In genomic region chr12:24366514-24366913, GRCh38 we compare ENCODE assay signal across 23 cellular contexts.
DNase-seq lines count a peak whose midpoint lies in the region; ATAC-seq, FAIRE-seq and TF ChIP-seq lines count a peak whose summit lies in the region.
"Had no signal": no experiment of that assay in that cellular context is flagged by ENCODE, and none has a peak within 500 bp of the region (broad histone marks: within the 10 kb centered on the region; RNA-seq: fewer than 3 reads in every experiment).

No MANE protein-coding gene starts in this region.

- H3K27ac Mint-ChIP-seq in memory B cell = peak overlapping the region; percentile 8
- no peak overlapping the region for H3K27ac Mint-ChIP-seq in activated CD4-positive, alpha-beta T cell treated with anti-CD3 and anti-CD28 coated beads, Interleukin-2, amount 10 ng/mL, durations not matched to agents 7 days and 5 days
- H3K27ac Mint-ChIP-seq: CD14-positive monocyte; CD4-positive, alpha-beta T cell; CD8-positive, alpha-beta memory T cell; GM23338; HFFc6 had no signal

- CTCF ChIA-PET in HepG2 (lab: Yijun Ruan, JAX; ENCODE audit: low intra/inter-chr PET ratio, low total read pairs) = no interaction called here
- CTCF ChIA-PET in activated CD4-positive, alpha-beta T cell treated with anti-CD3 and anti-CD28 coated beads, Interleukin-2, amount 10 ng/mL, durations not matched to agents 7 days and 5 days (lab: Charles Lee) = no interaction called here

- H3K27ac ChIP-seq in HepG2 (ENCODE audit: extremely low read length, insufficient read depth, low read length) = no peak overlapping the region
- H3K27ac ChIP-seq: 22Rv1; BLaER1 treated with 17β-estradiol and CSF1 and Interleukin-3, amounts not matched to agents 10 nM and 100 nM had no signal

- FAIRE-seq in HepG2 (lab: Jason Lieb, UNC) = no peak
- FAIRE-seq: A204.1, D721Med, GM12878 had no signal

- DNase-seq in HepG2 (ENCODE audit: low spot score) (no peak), memory B cell (ENCODE audit: low spot score in 2 of 2) (no peak), superior temporal gyrus (ENCODE audit: extremely low spot score) (no peak), hippocampal formation (lab: John Stamatoyannopoulos, UW) (no peak)
- DNase-seq in activated CD4-positive, alpha-beta T cell treated with anti-CD3 and anti-CD28 coated beads, Interleukin-2, amount 10 ng/mL, durations not matched to agents 7 days and 5 days = no peak
- DNase-seq: BE2C; CD4-positive, alpha-beta T cell; CD8-positive, alpha-beta memory T cell; DMS 273 treated with DMSO at 0.1 percent for 48 hours; DMS79; EL; GDM1; H9; HFFc6 had no signal

- H3K9me3 Mint-ChIP-seq in memory B cell = no peaks in the 10 kb centered on the region
- H3K9me3 Mint-ChIP-seq in activated CD4-positive, alpha-beta T cell treated with anti-CD3 and anti-CD28 coated beads, Interleukin-2, amount 10 ng/mL, durations not matched to agents 7 days and 5 days = no peaks in the 10 kb centered on the region
- H3K9me3 Mint-ChIP-seq: GM23338, H9 had no signal

- no peak overlapping the region for H2AFZ ChIP-seq in Loucy (ENCODE audit: low read length)
- no peak overlapping the region for H2AFZ ChIP-seq in HepG2 (ENCODE audit: low read length)
- H2AFZ ChIP-seq: GM23338 had no signal

- intact Hi-C loops in HepG2 (cut with micrococcal nuclease; ENCODE audit: unreplicated experiment) = no loop called here

- H3F3A ChIP-seq in Loucy (ENCODE audit: low read depth) = no peaks in the 10 kb centered on the region

- no TSS peak for BruUV-seq in HepG2 (replicated peaks; lab: Mats Ljungman, UMichigan)

- POLR2A ChIA-PET in HepG2 (lab: Yijun Ruan, JAX) = no interaction called here
- POLR2A ChIA-PET in activated CD4-positive, alpha-beta T cell treated with anti-CD3 and anti-CD28 coated beads, Interleukin-2, amount 10 ng/mL, durations not matched to agents 7 days and 5 days (lab: Charles Lee) = no interaction called here

- TF ChIP-seq EP300 in HepG2 (IDR thresholded peaks at IDR 0.05; ENCODE audit: low read depth in 2 of 2, low read length in 2 of 2) = no peak
- no peak for TF ChIP-seq EP300 in HepG2 (CRISPR knock-in tag; IDR thresholded peaks at IDR 0.05; ENCODE audit: borderline replicate concordance)

- 2% methylated on average over 1 of the region's 1 CpG for WGBS in HepG2 (ENCODE audit: low lambda C conversion rate)

- H3K27me3 ChIP-seq in Loucy (ENCODE audit: insufficient read depth, low read length, poor library complexity, severe bottlenecking) (no peaks in the 10 kb centered on the region), HepG2 (ENCODE audit: control insufficient read depth in 1 of 2, insufficient read depth in 2 of 2, low read length in 2 of 2) (no peaks in the 10 kb centered on the region)
- H3K27me3 ChIP-seq: BE2C; BLaER1 treated with 17β-estradiol and CSF1 and Interleukin-3, amounts not matched to agents 10 nM and 100 nM had no signal

- 0 out of 3 replicates have a peak, but pooled peaks have one; percentile 30 for ATAC-seq in HepG2
- ATAC-seq in memory B cell (ENCODE audit: low read depth) = no peak
- ATAC-seq: GM12878, GM23338, HCT116 had no signal

- H3K4me2 ChIP-seq in Loucy (ENCODE audit: low read depth, low read length, poor library complexity, severe bottlenecking) (peak overlapping the region; percentile 28), HepG2 (ENCODE audit: low read depth, low read length) (no peak overlapping the region)
- H3K4me2 ChIP-seq: BLaER1 treated with 17β-estradiol and CSF1 and Interleukin-3, amounts not matched to agents 10 nM and 100 nM; GM23338 had no signal

- H3K36me3 Mint-ChIP-seq in memory B cell = no peaks in the 10 kb centered on the region
- no peaks in the 10 kb centered on the region for H3K36me3 Mint-ChIP-seq in activated CD4-positive, alpha-beta T cell treated with anti-CD3 and anti-CD28 coated beads, Interleukin-2, amount 10 ng/mL, durations not matched to agents 7 days and 5 days (ENCODE audit: low read depth)
- H3K36me3 Mint-ChIP-seq: CD14-positive monocyte; CD8-positive, alpha-beta memory T cell had no signal

- H3K27me3 Mint-ChIP-seq in memory B cell = no peaks in the 10 kb centered on the region
- no peaks in the 10 kb centered on the region for H3K27me3 Mint-ChIP-seq in activated CD4-positive, alpha-beta T cell treated with anti-CD3 and anti-CD28 coated beads, Interleukin-2, amount 10 ng/mL, durations not matched to agents 7 days and 5 days
- H3K27me3 Mint-ChIP-seq: CD4-positive, alpha-beta T cell; CD8-positive, alpha-beta memory T cell had no signal

- no peaks in the 10 kb centered on the region for H3K36me3 ChIP-seq in Loucy (ENCODE audit: insufficient read depth, low read length)
- H3K36me3 ChIP-seq in HepG2 (replicated peaks in 1 of 2; ENCODE audit: control insufficient read depth in 1 of 2, insufficient read depth in 2 of 2, low read length in 2 of 2) = no peaks in the 10 kb centered on the region
- H3K36me3 ChIP-seq: BE2C; BLaER1 treated with 17β-estradiol and CSF1 and Interleukin-3, amounts not matched to agents 10 nM and 100 nM had no signal

- TF ChIP-seq RAD21 in HepG2 (CRISPR knock-in tag; IDR thresholded peaks at IDR 0.05) = no peak

- peaks cover 13% of the 10 kb centered on the region for H3K4me1 Mint-ChIP-seq in memory B cell
- H3K4me1 Mint-ChIP-seq in activated CD4-positive, alpha-beta T cell treated with anti-CD3 and anti-CD28 coated beads, Interleukin-2, amount 10 ng/mL, durations not matched to agents 7 days and 5 days = no peaks in the 10 kb centered on the region
- H3K4me1 Mint-ChIP-seq: CD8-positive, alpha-beta memory T cell had no signal

- H3K4me3 Mint-ChIP-seq in memory B cell = no peak overlapping the region
- H3K4me3 Mint-ChIP-seq in activated CD4-positive, alpha-beta T cell treated with anti-CD3 and anti-CD28 coated beads, Interleukin-2, amount 10 ng/mL, durations not matched to agents 7 days and 5 days = no peak overlapping the region
- H3K4me3 Mint-ChIP-seq: CD14-positive monocyte; CD4-positive, alpha-beta T cell; CD8-positive, alpha-beta memory T cell; GM23338; H9; HFFc6 had no signal

- no peaks in the 10 kb centered on the region for H4K20me1 ChIP-seq in Loucy (ENCODE audit: insufficient read depth, low read length, poor library complexity, severe bottlenecking)
- no peaks in the 10 kb centered on the region for H4K20me1 ChIP-seq in HepG2 (ENCODE audit: insufficient read depth, low read length)
- H4K20me1 ChIP-seq: BLaER1 treated with 17β-estradiol and CSF1 and Interleukin-3, amounts not matched to agents 10 nM and 100 nM had no signal

- H3K4me1 ChIP-seq in Loucy (ENCODE audit: insufficient read depth, low read length, poor library complexity, severe bottlenecking) (peaks cover 41% of the 10 kb centered on the region), HepG2 (ENCODE audit: insufficient read depth, low read length) (peaks cover 5% of the 10 kb centered on the region)
- H3K4me1 ChIP-seq: BE2C; BLaER1 treated with 17β-estradiol and CSF1 and Interleukin-3, amounts not matched to agents 10 nM and 100 nM had no signal

- H3K4me3 ChIP-seq in Loucy (ENCODE audit: low read length, poor library complexity, severe bottlenecking) (no peak overlapping the region), HepG2 (replicated peaks in 1 of 3; ENCODE audit: insufficient read depth in 1 of 3, low read depth in 2 of 3, low read length in 3 of 3) (no peak overlapping the region)
- H3K4me3 ChIP-seq: BLaER1 treated with 17β-estradiol and CSF1 and Interleukin-3, amounts not matched to agents 10 nM and 100 nM; GM12878; GM23338 had no signal

- no peak overlapping the region for H3K9ac ChIP-seq in Loucy (ENCODE audit: low read depth, low read length, poor library complexity, severe bottlenecking)
- H3K9ac ChIP-seq in HepG2 (ENCODE audit: insufficient read depth, low read depth, low read length) = no peak overlapping the region
- H3K9ac ChIP-seq: BLaER1 treated with 17β-estradiol and CSF1 and Interleukin-3, amounts not matched to agents 10 nM and 100 nM had no signal

- TF ChIP-seq POLR2A in HepG2 (IDR thresholded peaks at IDR 0.05; ENCODE audit: insufficient read depth in 1 of 2, low read depth in 2 of 2, low read length in 2 of 2) = no peak

- H3K79me2 ChIP-seq in Loucy (ENCODE audit: insufficient read depth, low read length) (no peaks in the 10 kb centered on the region), HepG2 (ENCODE audit: insufficient read depth, low read length) (no peaks in the 10 kb centered on the region)

- H3K9me3 ChIP-seq in Loucy (ENCODE audit: insufficient read depth, low read depth, low read length) (no peaks in the 10 kb centered on the region), HepG2 (ENCODE audit: low read length) (no peaks in the 10 kb centered on the region)
- H3K9me3 ChIP-seq: BE2C had no signal

- TF ChIP-seq CTCF in Loucy (conservative IDR thresholded peaks at IDR 0.05; ENCODE audit: low read length) (no peak), HepG2 (CRISPR knock-in tag; IDR thresholded peaks at IDR 0.05) (no peak)

- in situ Hi-C loops in HepG2 (cut with HindIII; ENCODE audit: extremely low pct_ligation_motif_present, low pct_unique_long_range_greater_than_20kb) = no loop called here

- H3K9me2 ChIP-seq in Loucy (replicated peaks; ENCODE audit: low read depth, low read length) = no peaks in the 10 kb centered on the region

TF ChIP-seq in HepG2, 621 proteins besides CTCF, POLR2A, EP300 and RAD21:
- TF ChIP-seq NR2F1 (CRISPR knock-in tag; IDR thresholded peaks at IDR 0.05) (peak in 1 of 2 experiments; percentile 14; a peak in 1 of 4 replicates), TOE1 (CRISPR knock-in tag; IDR thresholded peaks at IDR 0.05) (no peak), IKZF1 (IDR thresholded peaks at IDR 0.05) (no peak), RFX5 (IDR thresholded peaks at IDR 0.05; ENCODE audit: low read depth, low read length) (no peak)
